Comparison of ENCODE assay signal across 1 cellular context in genomic region chr15:78878356-78878755, GRCh38.
TF ChIP-seq lines count a peak whose summit lies in the region.

No MANE protein-coding gene starts in this region.

TF ChIP-seq in GM23338, 12 proteins besides CTCF, POLR2A, EP300 and RAD21 (continued from another document):
- TF ChIP-seq ZNF462 (CRISPR knock-in tag; IDR thresholded peaks at IDR 0.05): no peak
- no peak for TF ChIP-seq CREB1 (CRISPR knock-in tag; IDR thresholded peaks at IDR 0.05; ENCODE audit: low read depth)
- TF ChIP-seq ZNF114 (CRISPR knock-in tag; IDR thresholded peaks at IDR 0.05): no peak
- TF ChIP-seq JUNB (IDR thresholded peaks at IDR 0.05; ENCODE audit: unreplicated experiment): no peak
